ENCODE assay signal across 16 cellular contexts in the genomic region with DNA sequence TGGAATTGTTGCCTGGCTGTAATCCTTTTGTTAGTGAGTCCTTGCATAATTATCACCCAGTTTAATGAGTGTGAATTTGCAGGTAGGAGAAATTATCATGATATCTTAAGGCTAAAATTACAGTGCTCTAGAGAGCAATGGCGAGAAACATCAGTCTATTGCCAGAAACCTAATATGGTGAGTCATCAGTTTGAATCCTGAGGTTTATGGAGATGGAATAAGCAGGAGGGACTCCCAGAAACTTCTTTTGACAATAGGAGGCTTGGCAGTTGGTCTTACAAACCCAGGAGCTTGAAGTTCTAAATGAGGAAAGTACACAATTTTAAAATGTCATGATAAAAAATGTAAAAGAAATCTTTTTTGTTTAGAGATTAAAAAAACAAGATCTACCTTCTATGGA. TPM values are rescaled to one million over a fixed set of nuclear protein-coding genes. Genes with fewer than 3 reads are reported as not detected.
DNase-seq lines count a peak whose midpoint lies in the region; FAIRE-seq and TF ChIP-seq lines count a peak whose summit lies in the region.
"Had no signal": no experiment of that assay in that cellular context is flagged by ENCODE, and none has a peak within 500 bp of the region (broad histone marks: within the 10 kb centered on the region; RNA-seq: fewer than 3 reads in every experiment).

No MANE protein-coding gene starts in this region.

- no peak overlapping the region for H3K4ac ChIP-seq in H1 (replicated peaks; ENCODE audit: insufficient read length, low read depth, low read length)

- H3K27me3 ChIP-seq in H1 (replicated peaks in 1 of 4; ENCODE audit: control insufficient read depth in 3 of 4, extremely low read depth in 1 of 4, insufficient read depth in 3 of 4, low read length in 3 of 4), result no peaks in the 10 kb centered on the region
- H3K27me3 ChIP-seq: BLaER1, heart left ventricle had no signal

- no peak for TF ChIP-seq POLR2A in H1 (IDR thresholded peaks at IDR 0.05; ENCODE audit: control extremely low read depth in 1 of 2, low read depth in 2 of 2, low read length in 2 of 2)

- H3K27me3 Mint-ChIP-seq in activated naive CD4-positive, alpha-beta T cell treated with anti-CD3 and anti-CD28 coated beads, Interleukin-2, amount 10 ng/mL, durations not matched to agents 7 days and 5 days, result peaks cover 13% of the 10 kb centered on the region

- WGBS in H1 (ENCODE audit: extremely low coverage in 1 of 2, insufficient coverage in 1 of 2, insufficient read length in 1 of 2, insufficient replicate concordance in 2 of 2, low coverage in 1 of 2, low lambda C conversion rate in 2 of 2, missing lambda C conversion rate in 1 of 2), 2 experiments, result 100% methylated on average over 1 of the region's 1 CpG; no CpG with 5 or more reads in 1 of the 2 experiments

- H3K14ac ChIP-seq in H1 (ENCODE audit: insufficient read length), result no peak overlapping the region

- no peak overlapping the region for H2AK5ac ChIP-seq in H1 (ENCODE audit: low read depth, low read length)

- no peaks in the 10 kb centered on the region for H3K4me1 Mint-ChIP-seq in activated naive CD4-positive, alpha-beta T cell treated with anti-CD3 and anti-CD28 coated beads, Interleukin-2, amount 10 ng/mL, durations not matched to agents 7 days and 5 days
- H3K4me1 Mint-ChIP-seq: brain, immature natural killer cell had no signal

- DNase-seq in ELR (ENCODE audit: low read depth) (peak; percentile 46), NCI-H69 (lab: John Stamatoyannopoulos, UW) (peak; percentile 57), H1 (ENCODE audit: low read depth in 1 of 2, low spot score in 2 of 2) (no peak), renal cortical epithelial cell (ENCODE audit: low read depth) (peak; percentile 29), cardiac septum (ENCODE audit: low spot score) (no peak)
- no peak for DNase-seq in activated naive CD4-positive, alpha-beta T cell treated with Interleukin-2 at 50 U/mL for 16 hours
- no peak for DNase-seq in activated naive CD4-positive, alpha-beta T cell treated with anti-CD3 and anti-CD28 coated beads, Interleukin-2, amount 10 ng/mL, durations not matched to agents 7 days and 5 days
- DNase-seq: activated gamma-delta T cell treated with Interleukin-2 at 50 U/mL for 16 hours, heart left ventricle, immature natural killer cell, NCI-H1048, NCI-H2081 treated with DMSO at 0.1 percent for 48 hours, NCI-H524 treated with DMSO at 0.1 percent for 48 hours, T-helper 1 cell had no signal

- intact Hi-C loops in cardiac septum (cut with DNase I), result no loop called here

- H4K20me1 ChIP-seq in H1 (replicated peaks in 1 of 2; ENCODE audit: control insufficient read depth in 1 of 2, insufficient read depth in 2 of 2, low read length in 2 of 2), result no peaks in the 10 kb centered on the region
- H4K20me1 ChIP-seq: BLaER1 had no signal

- H3K23ac ChIP-seq in H1 (ENCODE audit: insufficient read length), result no peak overlapping the region

- H2BK120ac ChIP-seq in H1 (replicated peaks; ENCODE audit: low read depth, low read length), result no peak overlapping the region

- no peak for TF ChIP-seq EP300 in H1 (IDR thresholded peaks at IDR 0.05; ENCODE audit: borderline replicate concordance in 1 of 2, low read depth in 2 of 2, low read length in 2 of 2)

- CTCF ChIA-PET in H1 (lab: Charles Lee; ENCODE audit: partially characterized antibody), result interaction anchor here (0.5 to 0.8 kb wide), 3 partner anchors 38 to 691 kb away, joined by 3 read pairs; no protein-coding TSS in a partner anchor
- CTCF ChIA-PET in activated naive CD4-positive, alpha-beta T cell treated with anti-CD3 and anti-CD28 coated beads, Interleukin-2, amount 10 ng/mL, durations not matched to agents 7 days and 5 days (lab: Charles Lee), result no interaction called here

- no peak overlapping the region for H3K27ac ChIP-seq in H1 (ENCODE audit: low read depth, low read length)
- H3K27ac ChIP-seq: BLaER1, heart left ventricle had no signal

- no peaks in the 10 kb centered on the region for H3K9me3 ChIP-seq in H1 (ENCODE audit: insufficient read depth in 2 of 2, low read depth in 1 of 2, low read length in 1 of 2)
- H3K9me3 ChIP-seq: heart left ventricle had no signal

- H3K18ac ChIP-seq in H1 (ENCODE audit: extremely low read depth, low read length), result no peak overlapping the region

- no peaks in the 10 kb centered on the region for H3K36me3 Mint-ChIP-seq in activated naive CD4-positive, alpha-beta T cell treated with anti-CD3 and anti-CD28 coated beads, Interleukin-2, amount 10 ng/mL, durations not matched to agents 7 days and 5 days
- H3K36me3 Mint-ChIP-seq: brain, immature natural killer cell had no signal

- no peak overlapping the region for H4K5ac ChIP-seq in H1 (ENCODE audit: insufficient read length, low read depth, low read length)

- no peak for TF ChIP-seq RAD21 in H1 (IDR thresholded peaks at IDR 0.05 in 1 of 2, conservative IDR thresholded peaks at IDR 0.05 in 1 of 2; ENCODE audit: low read depth in 2 of 2, low read length in 2 of 2)

- H3K4me1 ChIP-seq in H1 (replicated peaks in 1 of 4; ENCODE audit: control insufficient read depth in 3 of 4, insufficient read depth in 4 of 4, low read length in 3 of 4), result no peaks in the 10 kb centered on the region
- H3K4me1 ChIP-seq: BLaER1, heart left ventricle had no signal

- no peak overlapping the region for H2BK15ac ChIP-seq in H1 (ENCODE audit: low read length)

- H3K9me3 Mint-ChIP-seq in activated naive CD4-positive, alpha-beta T cell treated with anti-CD3 and anti-CD28 coated beads, Interleukin-2, amount 10 ng/mL, durations not matched to agents 7 days and 5 days, result peaks cover 4% of the 10 kb centered on the region
- H3K9me3 Mint-ChIP-seq: brain, immature natural killer cell had no signal

- H4K91ac ChIP-seq in H1 (replicated peaks; ENCODE audit: insufficient read length, low read length), result no peak overlapping the region

- H3K36me3 ChIP-seq in H1 (ENCODE audit: control insufficient read depth in 2 of 4, insufficient read depth in 4 of 4, low read length in 3 of 4), result no peaks in the 10 kb centered on the region
- H3K36me3 ChIP-seq: BLaER1, heart left ventricle had no signal

- H2AFZ ChIP-seq in H1 (ENCODE audit: low read length), result no peak overlapping the region

- H3K27ac Mint-ChIP-seq in activated naive CD4-positive, alpha-beta T cell treated with anti-CD3 and anti-CD28 coated beads, Interleukin-2, amount 10 ng/mL, durations not matched to agents 7 days and 5 days, result no peak overlapping the region
- H3K27ac Mint-ChIP-seq: brain, immature natural killer cell had no signal

- no peaks in the 10 kb centered on the region for H3K79me1 ChIP-seq in H1 (ENCODE audit: low read depth, low read length)

- no peak overlapping the region for H3K4me2 ChIP-seq in H1 (ENCODE audit: insufficient read depth in 1 of 2, low read depth in 2 of 2, low read length in 2 of 2)
- H3K4me2 ChIP-seq: BLaER1 had no signal

- H3K56ac ChIP-seq in H1 (replicated peaks; ENCODE audit: insufficient read length, low read depth, low read length), result no peak overlapping the region

- H4K8ac ChIP-seq in H1 (ENCODE audit: extremely low read depth, insufficient read depth, low read length), result no peak overlapping the region

- TF ChIP-seq CTCF in H1 (IDR thresholded peaks at IDR 0.05; ENCODE audit: control extremely low read depth in 1 of 3, insufficient read depth in 1 of 3, low read depth in 1 of 3, low read length in 3 of 3), result no peak

- no peak for FAIRE-seq in H1 (lab: Jason Lieb, UNC)

- H3K4me3 ChIP-seq in H1 (ENCODE audit: extremely low read depth in 1 of 4, insufficient read depth in 2 of 4, low read depth in 3 of 4, low read length in 4 of 4), result no peak overlapping the region
- H3K4me3 ChIP-seq: BLaER1, heart left ventricle had no signal

- no peak overlapping the region for H3K9ac ChIP-seq in H1 (replicated peaks in 1 of 4; ENCODE audit: extremely low read depth in 1 of 4, low read depth in 3 of 4, low read length in 3 of 4)
- H3K9ac ChIP-seq: BLaER1 had no signal

- POLR2A ChIA-PET in H1 (lab: Charles Lee; ENCODE audit: partially characterized antibody), result no interaction called here

- H3K23me2 ChIP-seq in H1 (ENCODE audit: low read depth, low read length), result no peaks in the 10 kb centered on the region

- H2BK12ac ChIP-seq in H1 (ENCODE audit: low read depth, low read length), result no peak overlapping the region

- H2BK20ac ChIP-seq in H1 (ENCODE audit: low read length), result no peak overlapping the region

- no peaks in the 10 kb centered on the region for H3K79me2 ChIP-seq in H1 (ENCODE audit: control insufficient read depth in 1 of 2, insufficient read depth in 2 of 2, low read length in 2 of 2)

- no peak overlapping the region for H2BK5ac ChIP-seq in H1 (ENCODE audit: low read depth, low read length)

- no peak overlapping the region for H3K4me3 Mint-ChIP-seq in activated naive CD4-positive, alpha-beta T cell treated with anti-CD3 and anti-CD28 coated beads, Interleukin-2, amount 10 ng/mL, durations not matched to agents 7 days and 5 days
- H3K4me3 Mint-ChIP-seq: brain, immature natural killer cell had no signal

TF ChIP-seq in H1, 55 proteins besides CTCF, POLR2A, EP300 and RAD21:
- no peak for TF ChIP-seq CBX5 (IDR thresholded peaks at IDR 0.05; ENCODE audit: low read depth, low read length)
- no peak for TF ChIP-seq TBP (IDR thresholded peaks at IDR 0.05; ENCODE audit: low read depth, low read length)
- 0 out of 2 replicates have a peak, but pooled peaks have one; percentile 9 for TF ChIP-seq MAFK (IDR thresholded peaks at IDR 0.05; ENCODE audit: low read depth, low read length)
- no peak for TF ChIP-seq SIRT6 (IDR thresholded peaks at IDR 0.05; ENCODE audit: low read length)
- no peak for TF ChIP-seq CBX8 (IDR thresholded peaks at IDR 0.05; ENCODE audit: borderline replicate concordance, low read depth, low read length)

RNA-seq across cellular contexts. Expression of a gene that starts 31.5 kb away (rescaled TPM):
- 7.5 and 8.1 TPM in 2 replicates for total RNA-seq in H1 (2021; fragmentation: NEBNext Ultra II Directional; extraction: Animal tissue kit (Norgen Biotek cat#: 25700))
- polyA plus RNA-seq in H1 (2011; rRNA removed), result 14.1 and 15.4 TPM in 2 replicates
- 12.6 TPM for polyA plus RNA-seq in H1 (2011; cell fraction: cytosol; rRNA removed)
- polyA plus RNA-seq in H1 (2011; cell fraction: nucleus; rRNA removed), result 8.1 TPM
- polyA plus RNA-seq in H1 (2012, experiment 1 of 2), result 6.5 to 10.6 TPM (median 8.7 TPM) in 4 replicates
- polyA plus RNA-seq in H1 (2012, experiment 2 of 2), result 8.3 TPM
- 6.9 TPM for polyA plus RNA-seq in H1 (2013, experiment 1 of 2)
- polyA plus RNA-seq in H1 (2013, experiment 2 of 2), result 6.5 TPM
- 7.7 and 11.9 TPM in 2 replicates for polyA minus RNA-seq in H1 (2011; rRNA and poly(A)+ RNA removed)
- polyA minus RNA-seq in H1 (2011; cell fraction: cytosol; rRNA and poly(A)+ RNA removed), result 5.2 TPM
- polyA minus RNA-seq in H1 (2011; cell fraction: nucleus; rRNA and poly(A)+ RNA removed), result 13.6 TPM
- total RNA-seq in renal cortical epithelial cell (12.7 and 14.7 TPM in 2 replicates), cardiac septum (50.8 TPM)

Comparison
In these comparisons a context has a peak if more than half of its experiments do, and no peak if none do; other contexts are left out.
1. DNase-seq: peak in ELR (single experiment), NCI-H69 (single experiment) and renal cortical epithelial cell (single experiment); none in H1 (0 of 2), cardiac septum (single experiment), activated naive CD4-positive, alpha-beta T cell treated with Interleukin-2 at 50 U/mL for 16 hours (single experiment) and activated naive CD4-positive, alpha-beta T cell treated with anti-CD3 and anti-CD28 coated beads, Interleukin-2, amount 10 ng/mL, durations not matched to agents 7 days and 5 days (single experiment).